30 cellular contexts compared by ENCODE assay signal in the genomic region with DNA sequence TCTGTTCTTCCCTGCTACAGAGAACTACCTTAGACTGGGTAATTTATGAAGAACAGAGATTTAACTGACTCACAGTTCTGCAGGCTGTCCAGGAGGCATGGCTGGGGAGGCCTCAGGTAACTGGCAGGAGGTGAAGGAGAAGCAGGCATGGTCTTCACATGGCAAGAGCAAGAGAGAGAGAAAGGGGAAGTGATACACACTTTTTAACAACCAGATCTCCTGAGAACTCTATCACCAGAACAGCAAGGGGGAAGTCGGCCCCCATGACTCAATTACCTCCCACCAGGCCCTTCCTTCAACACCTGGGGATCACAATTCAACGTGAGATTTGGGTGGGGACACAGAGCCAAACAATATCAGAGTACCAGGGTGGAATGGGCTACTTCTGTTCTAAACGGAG.
"Had no signal": no experiment of that assay in that cellular context is flagged by ENCODE, and none has a peak within 500 bp of the region (broad histone marks: within the 10 kb centered on the region; RNA-seq: fewer than 3 reads in every experiment).

No MANE protein-coding gene starts in this region.

- H3K4me3 Mint-ChIP-seq: activated CD4-positive, alpha-beta T cell treated with anti-CD3 and anti-CD28 coated beads, Interleukin-2, amount 10 ng/mL, durations not matched to agents 24 days and 14 days; activated CD8-positive, alpha-beta T cell treated with anti-CD3 and anti-CD28 coated beads for 36 hours; activated naive CD4-positive, alpha-beta T cell treated with anti-CD3 and anti-CD28 coated beads for 36 hours; activated naive CD8-positive, alpha-beta T cell; activated naive CD8-positive, alpha-beta T cell treated with anti-CD3 and anti-CD28 coated beads, Interleukin-2, amount 50 U/mL, for 24 hours; activated T-cell treated with anti-CD3 and anti-CD28 coated beads, Interleukin-2, amount 50 U/mL, for 24 hours; central memory CD8-positive, alpha-beta T cell had no signal

- H3K4me1 Mint-ChIP-seq: activated CD4-positive, alpha-beta T cell treated with anti-CD3 and anti-CD28 coated beads, Interleukin-2, amount 10 ng/mL, durations not matched to agents 24 days and 14 days; activated naive CD8-positive, alpha-beta T cell treated with anti-CD3 and anti-CD28 coated beads, Interleukin-2, amount 50 U/mL, for 24 hours; central memory CD8-positive, alpha-beta T cell had no signal

- DNase-seq: activated CD4-positive, alpha-beta T cell treated with anti-CD3 and anti-CD28 coated beads, Interleukin-2, amount 10 ng/mL, durations not matched to agents 24 days and 14 days; activated CD4-positive, alpha-beta T cell treated with anti-CD3 and anti-CD28 coated beads, Interleukin-2, amount 50 U/mL, for 4 hours; activated CD8-positive, alpha-beta T cell treated with anti-CD3 and anti-CD28 coated beads for 36 hours; activated gamma-delta T cell treated with Interleukin-2 at 50 U/mL for 16 hours; activated naive CD4-positive, alpha-beta T cell treated with anti-CD3 and anti-CD28 coated beads for 36 hours; activated naive CD8-positive, alpha-beta T cell treated with anti-CD3 and anti-CD28 coated beads, Interleukin-2, amount 50 U/mL, for 24 hours; activated T-cell treated with anti-CD3 and anti-CD28 coated beads, Interleukin-2, amount 50 U/mL, for 24 hours; amniotic stem cell; aorta; brain microvascular endothelial cell; colonic mucosa; MG63; NCI-H1092 treated with DMSO at 0.1 percent for 48 hours; NCI-H1417; NCI-H146; NCI-H187; NCI-H2029 treated with DMSO at 0.1 percent for 48 hours; NCI-H2107; NCI-H2171; NCI-H510A; NCI-H69; NCI-H82; SHP77; SJCRH30; T1000 had no signal

- H3K27ac Mint-ChIP-seq: activated CD4-positive, alpha-beta T cell treated with anti-CD3 and anti-CD28 coated beads, Interleukin-2, amount 10 ng/mL, durations not matched to agents 24 days and 14 days; activated CD8-positive, alpha-beta T cell treated with anti-CD3 and anti-CD28 coated beads for 36 hours; activated naive CD4-positive, alpha-beta T cell treated with anti-CD3 and anti-CD28 coated beads for 36 hours; activated naive CD8-positive, alpha-beta T cell; activated naive CD8-positive, alpha-beta T cell treated with anti-CD3 and anti-CD28 coated beads, Interleukin-2, amount 50 U/mL, for 24 hours; activated T-cell treated with anti-CD3 and anti-CD28 coated beads, Interleukin-2, amount 50 U/mL, for 24 hours had no signal

- H3K36me3 Mint-ChIP-seq: activated naive CD8-positive, alpha-beta T cell had no signal

- H3K27me3 Mint-ChIP-seq: activated CD4-positive, alpha-beta T cell treated with anti-CD3 and anti-CD28 coated beads, Interleukin-2, amount 10 ng/mL, durations not matched to agents 24 days and 14 days; activated CD8-positive, alpha-beta T cell treated with anti-CD3 and anti-CD28 coated beads for 36 hours; activated naive CD8-positive, alpha-beta T cell; activated naive CD8-positive, alpha-beta T cell treated with anti-CD3 and anti-CD28 coated beads, Interleukin-2, amount 50 U/mL, for 24 hours; activated T-cell treated with anti-CD3 and anti-CD28 coated beads, Interleukin-2, amount 50 U/mL, for 24 hours; central memory CD8-positive, alpha-beta T cell had no signal

- H3K4me3 ChIP-seq: colonic mucosa, MG63, SJCRH30, SK-N-MC had no signal

- FAIRE-seq: TTC549 had no signal

- ATAC-seq: activated CD8-positive, alpha-beta T cell treated with anti-CD3 and anti-CD28 coated beads for 36 hours; activated naive CD8-positive, alpha-beta T cell treated with anti-CD3 and anti-CD28 coated beads, Interleukin-2, amount 50 U/mL, for 24 hours; Panc1 had no signal
